8 cellular contexts compared by ENCODE assay signal in genomic region chr3:87793322-87793877, GRCh38. TPM values are rescaled to one million over a fixed set of nuclear protein-coding genes. Genes with fewer than 3 reads are reported as not detected.
DNase-seq lines count a peak whose midpoint lies in the region; ATAC-seq and TF ChIP-seq lines count a peak whose summit lies in the region.

No MANE protein-coding gene starts in this region.

- H3K9ac ChIP-seq in BLaER1 = no peak overlapping the region
- H3K9ac ChIP-seq in HUES6 (ENCODE audit: low read length) = peak overlapping the region; percentile 44
- peak overlapping the region; percentile 38 for H3K9ac ChIP-seq in endodermal cell (ENCODE audit: extremely low read depth, low read length, poor library complexity, severe bottlenecking)
- H3K9ac ChIP-seq in neural progenitor cell = no peak overlapping the region

- H3K27me3 Mint-ChIP-seq in endodermal cell (ENCODE audit: insufficient read depth) (peaks cover 50% of the 10 kb centered on the region), neural progenitor cell (ENCODE audit: insufficient read depth, low read depth) (peaks cover 5% of the 10 kb centered on the region)

- WGBS in endodermal cell (ENCODE audit: insufficient coverage in 1 of 2, insufficient read length in 1 of 2), 2 experiments = 10 to 20% methylated on average over 10 to 19 of the region's 19 CpGs
- WGBS in adrenal gland, 4 donors = 15 to 17% (median 16%) methylated on average over 19 of the region's 19 CpGs

- H3K4me1 ChIP-seq in BLaER1 (peaks cover 26% of the 10 kb centered on the region), HUES6 (ENCODE audit: control insufficient read depth, insufficient read depth, low read length) (no peaks in the 10 kb centered on the region), endodermal cell (ENCODE audit: control insufficient read depth, insufficient read depth, low read length) (no peaks in the 10 kb centered on the region), neural progenitor cell (no peaks in the 10 kb centered on the region), adrenal gland (replicated peaks in 1 of 2) (peaks cover 0 to 18% of the 10 kb centered on the region in 2 donors)

- TF ChIP-seq CTCF in endodermal cell (conservative IDR thresholded peaks at IDR 0.05) = no peak
- TF ChIP-seq CTCF in neural progenitor cell (IDR thresholded peaks at IDR 0.05) = no peak
- no peak for TF ChIP-seq CTCF in adrenal gland (IDR thresholded peaks at IDR 0.05)

- ATAC-seq in GM21737 (IDR thresholded peaks at IDR 0.05; ENCODE audit: unreplicated experiment) = no peak

- H3K27ac Mint-ChIP-seq in endodermal cell (no peak overlapping the region), neural progenitor cell (no peak overlapping the region)

- H3K9me3 Mint-ChIP-seq in endodermal cell = no peaks in the 10 kb centered on the region
- H3K9me3 Mint-ChIP-seq in neural progenitor cell = peaks cover 1% of the 10 kb centered on the region

- H3K36me3 Mint-ChIP-seq in endodermal cell (ENCODE audit: low read depth) = no peaks in the 10 kb centered on the region
- no peaks in the 10 kb centered on the region for H3K36me3 Mint-ChIP-seq in neural progenitor cell

- TF ChIP-seq POLR2A in adrenal gland (IDR thresholded peaks at IDR 0.05) = no peak

- H3K4me1 Mint-ChIP-seq in endodermal cell = peaks cover 8% of the 10 kb centered on the region
- peaks cover 10% of the 10 kb centered on the region for H3K4me1 Mint-ChIP-seq in neural progenitor cell

- H2AFZ ChIP-seq in neural progenitor cell (replicated peaks) = peak overlapping the region; percentile 98

- H3K4me2 ChIP-seq in BLaER1 (peak overlapping the region; percentile 86), neural progenitor cell (peak overlapping the region; percentile 91)

- H3K27me3 ChIP-seq in BLaER1 = peaks cover 54% of the 10 kb centered on the region
- peaks cover 47% of the 10 kb centered on the region for H3K27me3 ChIP-seq in HUES6 (ENCODE audit: control insufficient read depth, insufficient read depth, low read length)
- H3K27me3 ChIP-seq in endodermal cell (ENCODE audit: control insufficient read depth, insufficient read depth, low read length, poor library complexity, severe bottlenecking) = peaks cover 40% of the 10 kb centered on the region
- H3K27me3 ChIP-seq in neural progenitor cell = peaks cover 54% of the 10 kb centered on the region
- peaks cover 11% of the 10 kb centered on the region for H3K27me3 ChIP-seq in adrenal gland

- peak; percentile 76 for DNase-seq in endodermal cell
- peak; percentile 1 for DNase-seq in neural progenitor cell (ENCODE audit: low spot score)
- DNase-seq in adrenal gland = no peak
- no peak for DNase-seq in DMS114 treated with DMSO at 0.1 percent for 48 hours (lab: John Stamatoyannopoulos, UW; ENCODE audit: unreplicated experiment)
- DNase-seq in putamen (ENCODE audit: low spot score) = no peak

- H3F3A ChIP-seq in neural progenitor cell (ENCODE audit: low read depth) = no peaks in the 10 kb centered on the region

- peaks cover 17% of the 10 kb centered on the region; the same call in 1 of the 2 replicates for H4K20me1 ChIP-seq in BLaER1
- no peaks in the 10 kb centered on the region for H4K20me1 ChIP-seq in neural progenitor cell (ENCODE audit: low read depth)

- H3K4me3 Mint-ChIP-seq in endodermal cell (peak overlapping the region; percentile 70), neural progenitor cell (peak overlapping the region; percentile 89)

- H3K36me3 ChIP-seq in BLaER1 (no peaks in the 10 kb centered on the region), HUES6 (ENCODE audit: control insufficient read depth, insufficient read depth, low read length) (no peaks in the 10 kb centered on the region), endodermal cell (ENCODE audit: control insufficient read depth, insufficient read depth, low read length) (no peaks in the 10 kb centered on the region), neural progenitor cell (no peaks in the 10 kb centered on the region), adrenal gland (replicated peaks in 1 of 2) (no peaks in the 10 kb centered on the region)

- H3K9me3 ChIP-seq in BLaER1 = 0 out of 2 replicates have a peak, but pooled peaks cover 3% of the 10 kb centered on the region
- H3K9me3 ChIP-seq in HUES6 (ENCODE audit: control insufficient read depth, insufficient read depth, low read depth, low read length) = no peaks in the 10 kb centered on the region
- H3K9me3 ChIP-seq in endodermal cell (ENCODE audit: control insufficient read depth, low read length) = no peaks in the 10 kb centered on the region
- H3K9me3 ChIP-seq in neural progenitor cell (ENCODE audit: low read depth) = no peaks in the 10 kb centered on the region
- no peaks in the 10 kb centered on the region for H3K9me3 ChIP-seq in adrenal gland (replicated peaks in 1 of 3)

- H3K4me3 ChIP-seq in BLaER1 = peak overlapping the region; percentile 58
- peak overlapping the region; percentile 72 for H3K4me3 ChIP-seq in HUES6 (ENCODE audit: low read depth, low read length)
- peak overlapping the region; percentile 85 for H3K4me3 ChIP-seq in endodermal cell (ENCODE audit: low read length)
- peak overlapping the region; percentile 61 for H3K4me3 ChIP-seq in neural progenitor cell
- H3K4me3 ChIP-seq in adrenal gland = peak overlapping the region in 1 of 4 donors; percentile 41

- H3K27ac ChIP-seq in BLaER1 (no peak overlapping the region), HUES6 (ENCODE audit: low read depth, low read length) (no peak overlapping the region), endodermal cell (ENCODE audit: low read depth, low read length) (no peak overlapping the region), neural progenitor cell (no peak overlapping the region), adrenal gland (no peak overlapping the region)

- intact Hi-C loops in adrenal gland (cut with DNase I) = no loop called here

- H3K79me2 ChIP-seq in neural progenitor cell (ENCODE audit: low read depth) = no peaks in the 10 kb centered on the region

RNA-seq across cellular contexts. Expression of gene HTR1F, which starts 0.9 kb away (rescaled TPM):
- total RNA-seq in endodermal cell (under 1 TPM in 1 of 2 donors, not detected in 1; 0.29 TPM), neural progenitor cell (ENCODE audit: low replicate concordance) (not detected in 2 replicates), adrenal gland (under 1 TPM in 3 of 8 donors, not detected in 5; 0.08 to 0.49 (median 0.27) TPM)
- not detected for polyA plus RNA-seq in endodermal cell (2013, experiment 1 of 2)
- polyA plus RNA-seq in endodermal cell (2013, experiment 2 of 2) = not detected
- under 1 TPM in 2 of 3 donors, not detected in 1; 0.32 to 0.64 TPM for polyA plus RNA-seq in adrenal gland

Comparison
In these comparisons a context has a peak if more than half of its experiments do, and no peak if none do; other contexts are left out.
1. H3K9ac ChIP-seq: peak in HUES6 (single experiment) and endodermal cell (single experiment); none in BLaER1 (single experiment) and neural progenitor cell (single experiment).
2. DNase-seq: peak in endodermal cell (single experiment) and neural progenitor cell (single experiment); none in adrenal gland (0 of 7), DMS114 treated with DMSO at 0.1 percent for 48 hours (single experiment) and putamen (single experiment).